8 cellular contexts compared by ENCODE assay signal in genomic region chr12:75390899-75391538, GRCh38. TPM values are rescaled to one million over a fixed set of nuclear protein-coding genes. Genes with fewer than 3 reads are reported as not detected.
DNase-seq lines count a peak whose midpoint lies in the region; TF ChIP-seq lines count a peak whose summit lies in the region.

TSS of gene GLIPR1L2 (plus strand) at chr12:75391089. CDS start at chr12:75391117, 28 bp downstream.

- H3K36me3 ChIP-seq in HAP-1 (replicated peaks) (no peaks in the 10 kb centered on the region), MM.1S (replicated peaks; ENCODE audit: insufficient read depth, low read length) (no peaks in the 10 kb centered on the region), SJSA1 (no peaks in the 10 kb centered on the region)

- H3K9me3 ChIP-seq in HAP-1 (no peaks in the 10 kb centered on the region), MM.1S (replicated peaks; ENCODE audit: insufficient read depth, low read length) (no peaks in the 10 kb centered on the region), SJSA1 (replicated peaks) (no peaks in the 10 kb centered on the region)

- H3K27me3 ChIP-seq in HAP-1 (ENCODE audit: low read depth) (no peaks in the 10 kb centered on the region), MM.1S (replicated peaks; ENCODE audit: insufficient read depth, low read length) (no peaks in the 10 kb centered on the region), SJSA1 (replicated peaks) (no peaks in the 10 kb centered on the region)

- in situ Hi-C loops in HAP-1 (cut with MboI; ENCODE audit: low sequenced_read_pairs) = no loop called here

- H3K4me2 ChIP-seq in MM.1S (ENCODE audit: low read depth, low read length) = peak within 1 kb of the TSS; percentile 91

- peaks cover 4% of the 10 kb centered on the region; the same call in 1 of the 2 replicates for H3K4me1 ChIP-seq in HAP-1
- H3K4me1 ChIP-seq in MM.1S (ENCODE audit: low read length) = peaks cover 15% of the 10 kb centered on the region
- peaks cover 24% of the 10 kb centered on the region for H3K4me1 ChIP-seq in SJSA1 (replicated peaks)

- peak; percentile 92 for TF ChIP-seq CTCF in MM.1S (IDR thresholded peaks at IDR 0.05; ENCODE audit: low read length)

- H3K4me3 ChIP-seq in HAP-1 (peak within 1 kb of the TSS; percentile 34), MM.1S (ENCODE audit: low read length) (peak within 1 kb of the TSS; percentile 85), SJSA1 (peak within 1 kb of the TSS; percentile 42)

- peak within 1 kb of the TSS; percentile 85 for H3K27ac ChIP-seq in MM.1S (ENCODE audit: low read length)
- peak within 1 kb of the TSS; percentile 70 for H3K27ac ChIP-seq in SJSA1

- no peaks in the 10 kb centered on the region for H4K20me1 ChIP-seq in MM.1S (ENCODE audit: insufficient read depth, low read length)

- H3F3A ChIP-seq in MM.1S (ENCODE audit: insufficient read depth, low read length) = peaks cover 24% of the 10 kb centered on the region

- 0 out of 2 replicates have a peak, but pooled peaks cover 7% of the 10 kb centered on the region for H3K79me2 ChIP-seq in MM.1S (ENCODE audit: low read length)

- no peaks in the 10 kb centered on the region for H3K9me2 ChIP-seq in MM.1S (replicated peaks; ENCODE audit: insufficient read depth, low read length)

- H3K9ac ChIP-seq in MM.1S (ENCODE audit: low read length) = peak within 1 kb of the TSS; percentile 81

- DNase-seq in GF-D8 (lab: John Stamatoyannopoulos, UW) (peak; percentile 66), HAP-1 (ENCODE audit: low spot score in 2 of 2) (peak; percentile 91 to 96), MM.1S (peak; percentile 98), SJSA1 (ENCODE audit: low read depth in 1 of 2, low spot score in 2 of 2) (peak; percentile 94 to 96), germinal center (ENCODE audit: low spot score) (peak; percentile 91), non-pigmented ciliary epithelial cell (ENCODE audit: low read depth) (peak; percentile 93), superior temporal gyrus (ENCODE audit: extremely low spot score) (peak; percentile 98)
- peak; percentile 89 for DNase-seq in activated naive CD4-positive, alpha-beta T cell treated with anti-CD3 and anti-CD28 coated beads, Interleukin-2, amount 50 U/mL, for 16 hours

- peak within 1 kb of the TSS; percentile 97 for H2AFZ ChIP-seq in MM.1S (ENCODE audit: low read length)

RNA-seq across cellular contexts. Expression of gene GLIPR1L2, which starts in this region (rescaled TPM):
- total RNA-seq in SJSA1 (2014; rRNA removed; shearing (Covaris generic)) = 0.13 TPM in 1 of 2 replicates, not detected in the other

Comparison
In these comparisons a context has a peak if more than half of its experiments do, and no peak if none do; other contexts are left out.
1. Peak in every context shown above with its lines: DNase-seq, H3K4me3 ChIP-seq and H3K27ac ChIP-seq.
2. Peak in DNase-seq, H3K4me3 ChIP-seq and H3K27ac ChIP-seq in SJSA1; RNA of the gene not detected or under 1 TPM.
3. H3K4me3 ChIP-seq: peak in every context shown above with its lines; median percentile 85 in MM.1S; 42 in SJSA1; 34 in HAP-1.